32 cellular contexts compared by ENCODE assay signal in genomic region chr7:31497501-31497900, GRCh38. TPM values are rescaled to one million over a fixed set of nuclear protein-coding genes. Genes with fewer than 3 reads are reported as not detected.
DNase-seq lines count a peak whose midpoint lies in the region; ATAC-seq and TF ChIP-seq lines count a peak whose summit lies in the region.
"Had no signal": no experiment of that assay in that cellular context is flagged by ENCODE, and none has a peak within 500 bp of the region (broad histone marks: within the 10 kb centered on the region; RNA-seq: fewer than 3 reads in every experiment).

No MANE protein-coding gene starts in this region.

- TF ChIP-seq POLR2A in breast epithelium (IDR thresholded peaks at IDR 0.05), result no peak

- H2AFZ ChIP-seq in mammary epithelial cell (ENCODE audit: low read depth, low read length), result peak overlapping the region; percentile 39

- DNase-seq in mammary epithelial cell (peak; percentile 19), breast epithelium (ENCODE audit: low spot score in 2 of 2) (no peak), glomerular visceral epithelial cell (ENCODE audit: extremely low spot score) (peak; percentile 3), left kidney (ENCODE audit: low read depth, low spot score) (peak; percentile 89), Right ventricle myocardium superior (no peak), germinal center (ENCODE audit: low spot score) (no peak)
- DNase-seq in activated CD4-positive, CD25-positive, alpha-beta regulatory T cell (lab: John Stamatoyannopoulos, UW), result no peak
- DNase-seq: ACHN; BE2C; CD8-positive, alpha-beta memory T cell; DMS53; GOT3; HFFc6; IMR-90; KG1; MG63; NCI-H1105 treated with DMSO at 0.1 percent for 48 hours; NCI-H146; NCI-H2029 treated with DMSO at 0.1 percent for 48 hours; NCI-H446 treated with DMSO at 0.1 percent for 48 hours; NCI-H526; NCI-H82; NK-92 treated with Interleukin-12 subunit alpha and Interleukin-12 subunit beta, amount 100 ng/mL, for 24 hours; SIG-M5 had no signal

- CTCF ChIA-PET in mammary epithelial cell (lab: Charles Lee; ENCODE audit: low non-redundant PET), result no interaction called here

- in situ Hi-C loops in mammary epithelial cell (cut with MboI; ENCODE audit: low sequenced_read_pairs in 2 of 2), result no loop called here

- no peaks in the 10 kb centered on the region for H3K36me3 ChIP-seq in mammary epithelial cell (ENCODE audit: insufficient read depth, low read length)
- H3K36me3 ChIP-seq in breast epithelium, result no peaks in the 10 kb centered on the region
- H3K36me3 ChIP-seq: BE2C, HAP-1, MG63 had no signal

- H3K27me3 ChIP-seq in mammary epithelial cell (ENCODE audit: insufficient read depth, low read length) (no peaks in the 10 kb centered on the region), breast epithelium (no peaks in the 10 kb centered on the region)
- H3K27me3 ChIP-seq: BE2C, MG63 had no signal

- intact Hi-C loops in mammary epithelial cell (cut with micrococcal nuclease) (no loop called here), breast epithelium (cut with DNase I; ENCODE audit: low total_unique reads) (no loop called here), Right ventricle myocardium superior (cut with DNase I) (no loop called here)

- no peak overlapping the region for H3K9ac ChIP-seq in mammary epithelial cell (ENCODE audit: insufficient read depth, low read length)

- H3K4me3 ChIP-seq in mammary epithelial cell (replicated peaks in 1 of 3; ENCODE audit: insufficient read depth in 1 of 3, low read depth in 2 of 3, low read length in 3 of 3) (no peak overlapping the region), breast epithelium (no peak overlapping the region)
- H3K4me3 ChIP-seq: HAP-1, MG63, SK-N-MC had no signal

- peaks cover 22% of the 10 kb centered on the region for H3K4me1 ChIP-seq in mammary epithelial cell (ENCODE audit: insufficient read depth, low read length)
- H3K4me1 ChIP-seq in breast epithelium, result no peaks in the 10 kb centered on the region
- H3K4me1 ChIP-seq: BE2C had no signal

- no peaks in the 10 kb centered on the region for H4K20me1 ChIP-seq in mammary epithelial cell (ENCODE audit: insufficient read depth, low read length)

- no TSS peak for BruUV-seq in mammary epithelial cell (replicated peaks; lab: Mats Ljungman, UMichigan)

- ATAC-seq in Right ventricle myocardium superior (ENCODE audit: poor library complexity), result no peak
- ATAC-seq in GM19324 (IDR thresholded peaks at IDR 0.05; ENCODE audit: low FRiP score, unreplicated experiment), result no peak
- ATAC-seq: Panc1 had no signal

- H3K9me3 ChIP-seq in mammary epithelial cell (replicated peaks; ENCODE audit: insufficient read depth, low read length) (no peaks in the 10 kb centered on the region), breast epithelium (no peaks in the 10 kb centered on the region)
- H3K9me3 ChIP-seq: BE2C, HAP-1, MG63 had no signal

- H3K79me2 ChIP-seq in mammary epithelial cell (ENCODE audit: insufficient read depth, low read length), result no peaks in the 10 kb centered on the region

- TF ChIP-seq CTCF in mammary epithelial cell (conservative IDR thresholded peaks at IDR 0.05 in 1 of 2, IDR thresholded peaks at IDR 0.05 in 1 of 2; ENCODE audit: extremely low read depth in 1 of 2, insufficient read depth in 1 of 2, low read depth in 1 of 2, low read length in 2 of 2), result no peak
- TF ChIP-seq CTCF in breast epithelium (IDR thresholded peaks at IDR 0.05), result no peak

- H3K27ac ChIP-seq in mammary epithelial cell (ENCODE audit: insufficient read depth, low read depth, low read length) (no peak overlapping the region), breast epithelium (no peak overlapping the region)
- H3K27ac ChIP-seq: 22Rv1, SK-N-MC had no signal

- WGBS in mammary epithelial cell (ENCODE audit: low coverage, missing lambda C conversion rate), result 58% methylated on average over 2 of the region's 3 CpGs

- dilution Hi-C loops in mammary epithelial cell (cut with HindIII; ENCODE audit: low sequenced_read_pairs), result no loop called here

- H3K4me2 ChIP-seq in mammary epithelial cell (ENCODE audit: insufficient read depth, low read depth, low read length), result no peak overlapping the region

RNA-seq across cellular contexts. Expression of gene ITPRID1, which starts 16.4 kb away (rescaled TPM):
- under 1 TPM in 1 of 2 donors, not detected in 1; 0.17 TPM for total RNA-seq in mammary epithelial cell
- not detected for polyA plus RNA-seq in mammary epithelial cell
- polyA minus RNA-seq in mammary epithelial cell, result not detected
- 1 to 10 TPM in 2 of 3 donors, not detected in 1; 1.6 to 2.6 TPM for total RNA-seq in breast epithelium
- not detected for total RNA-seq in Right ventricle myocardium superior
- total RNA-seq: CD8-positive, alpha-beta memory T cell; Daoy; G401; HFFc6; IMR-90 had no signal
- polyA plus RNA-seq: CD14-positive monocyte; CD8-positive, alpha-beta memory T cell; IMR-90 had no signal

Comparison
In these comparisons a context has a peak if more than half of its experiments do, and no peak if none do; other contexts are left out.
1. DNase-seq: peak in mammary epithelial cell (single experiment), glomerular visceral epithelial cell (single experiment) and left kidney (single experiment); none in breast epithelium (0 of 2), Right ventricle myocardium superior (single experiment), germinal center (single experiment) and activated CD4-positive, CD25-positive, alpha-beta regulatory T cell (0 of 4).